Comparison of ENCODE assay signal across 14 cellular contexts in genomic region chr5:181198905-181199519, GRCh38. TPM values are rescaled to one million over a fixed set of nuclear protein-coding genes. Genes with fewer than 3 reads are reported as not detected.
DNase-seq lines count a peak whose midpoint lies in the region; ATAC-seq and TF ChIP-seq lines count a peak whose summit lies in the region.
"Had no signal": no experiment of that assay in that cellular context is flagged by ENCODE, and none has a peak within 500 bp of the region (broad histone marks: within the 10 kb centered on the region; RNA-seq: fewer than 3 reads in every experiment).

No MANE protein-coding gene starts in this region.

- H2AFZ ChIP-seq in GM23338, result no peak overlapping the region
- no peak overlapping the region for H2AFZ ChIP-seq in osteoblast (ENCODE audit: low read length)

- peaks cover 45% of the 10 kb centered on the region for H3K4me1 Mint-ChIP-seq in GM23338

- H3K36me3 ChIP-seq in GM23338 (ENCODE audit: insufficient read depth) (no peaks in the 10 kb centered on the region), osteoblast (ENCODE audit: insufficient read depth, low read length) (no peaks in the 10 kb centered on the region)
- H3K36me3 ChIP-seq: Peyer's patch had no signal

- peak; percentile 58 for DNase-seq in GM23338 (ENCODE audit: low spot score)
- peak; percentile 75 for DNase-seq in osteoblast (ENCODE audit: insufficient read length, low spot score, missing footprints)
- DNase-seq in AG08396 (ENCODE audit: low spot score), result no peak
- DNase-seq in SK-N-DZ (ENCODE audit: low spot score), result no peak
- no peak for DNase-seq in NCI-H748 (lab: John Stamatoyannopoulos, UW; ENCODE audit: unreplicated experiment)
- DNase-seq: activated naive CD4-positive, alpha-beta T cell treated with anti-CD3 and anti-CD28 coated beads, Interleukin-2, amount 10 ng/mL, durations not matched to agents 7 days and 5 days; DMS 273 treated with DMSO at 0.1 percent for 48 hours; effector memory CD8-positive, alpha-beta T cell; HCEC 1CT; NCI-H1092 treated with DMSO at 0.1 percent for 48 hours; Peyer's patch had no signal

- peaks cover 59% of the 10 kb centered on the region for H3K27me3 Mint-ChIP-seq in GM23338 (ENCODE audit: insufficient read depth, low read depth, poor library complexity)
- H3K27me3 Mint-ChIP-seq: effector memory CD8-positive, alpha-beta T cell had no signal

- H3K27ac ChIP-seq in GM23338 (ENCODE audit: low read depth), result no peak overlapping the region
- H3K27ac ChIP-seq in osteoblast (ENCODE audit: low read depth, low read length), result no peak overlapping the region

- H3K9me3 Mint-ChIP-seq in GM23338, result no peaks in the 10 kb centered on the region; the same call in 2 of the 3 replicates
- H3K9me3 Mint-ChIP-seq: activated naive CD4-positive, alpha-beta T cell treated with anti-CD3 and anti-CD28 coated beads, Interleukin-2, amount 10 ng/mL, durations not matched to agents 7 days and 5 days; effector memory CD8-positive, alpha-beta T cell had no signal

- no peaks in the 10 kb centered on the region for H3K9me3 ChIP-seq in osteoblast (ENCODE audit: low read depth, low read length)
- H3K9me3 ChIP-seq: Peyer's patch had no signal

- H3K4me1 ChIP-seq in GM23338 (ENCODE audit: insufficient read depth) (peaks cover 43% of the 10 kb centered on the region), osteoblast (ENCODE audit: insufficient read depth, low read length) (no peaks in the 10 kb centered on the region)

- peak overlapping the region; percentile 22; the same call in 1 of the 3 replicates for H3K4me3 Mint-ChIP-seq in GM23338
- H3K4me3 Mint-ChIP-seq: activated naive CD4-positive, alpha-beta T cell treated with anti-CD3 and anti-CD28 coated beads, Interleukin-2, amount 10 ng/mL, durations not matched to agents 7 days and 5 days; effector memory CD8-positive, alpha-beta T cell had no signal

- no peak overlapping the region for H3K27ac Mint-ChIP-seq in GM23338
- H3K27ac Mint-ChIP-seq: activated naive CD4-positive, alpha-beta T cell treated with anti-CD3 and anti-CD28 coated beads, Interleukin-2, amount 10 ng/mL, durations not matched to agents 7 days and 5 days; effector memory CD8-positive, alpha-beta T cell had no signal

- TF ChIP-seq CTCF in GM23338 (conservative IDR thresholded peaks at IDR 0.05; ENCODE audit: low read depth in 2 of 2) (no peak), osteoblast (IDR thresholded peaks at IDR 0.05; ENCODE audit: extremely low read depth, low read depth, low read length) (no peak)

- peak overlapping the region; percentile 65; the same call in 1 of the 2 replicates for H3K4me2 ChIP-seq in GM23338
- no peak overlapping the region for H3K4me2 ChIP-seq in osteoblast (ENCODE audit: insufficient read depth, low read length)

- H4K20me1 ChIP-seq in GM23338 (replicated peaks; ENCODE audit: insufficient read depth), result no peaks in the 10 kb centered on the region; the same call in 1 of the 2 replicates
- H4K20me1 ChIP-seq in osteoblast (ENCODE audit: insufficient read depth, low read length), result no peaks in the 10 kb centered on the region

- H3K36me3 Mint-ChIP-seq in GM23338 (ENCODE audit: low read depth), result no peaks in the 10 kb centered on the region
- H3K36me3 Mint-ChIP-seq: activated naive CD4-positive, alpha-beta T cell treated with anti-CD3 and anti-CD28 coated beads, Interleukin-2, amount 10 ng/mL, durations not matched to agents 7 days and 5 days had no signal

- no peaks in the 10 kb centered on the region for H3K9me2 ChIP-seq in GM23338 (ENCODE audit: insufficient read depth)

- ATAC-seq in GM18870 (IDR thresholded peaks at IDR 0.05; ENCODE audit: unreplicated experiment) (peak; percentile 76), GM23338 (peak; percentile 60), HG03439 (IDR thresholded peaks at IDR 0.05; ENCODE audit: unreplicated experiment) (peak; percentile 75), SK-N-SH treated with all-trans-retinoic acid at 6 μM for 48 hours (no peak)
- ATAC-seq: effector memory CD8-positive, alpha-beta T cell had no signal

- H3F3A ChIP-seq in GM23338 (replicated peaks; ENCODE audit: low read depth), result peaks cover 10% of the 10 kb centered on the region

- H3K79me2 ChIP-seq in GM23338 (replicated peaks; ENCODE audit: insufficient read depth) (no peaks in the 10 kb centered on the region), osteoblast (ENCODE audit: insufficient read depth, low read length) (no peaks in the 10 kb centered on the region)

- H3K4me3 ChIP-seq in GM23338, result no peak overlapping the region
- no peak overlapping the region for H3K4me3 ChIP-seq in osteoblast (ENCODE audit: insufficient read depth, low read length)
- H3K4me3 ChIP-seq: Peyer's patch had no signal

- H3K27me3 ChIP-seq in GM23338 (ENCODE audit: insufficient read depth) (peaks cover 83% of the 10 kb centered on the region), osteoblast (ENCODE audit: insufficient read depth, low read length) (peaks cover 1% of the 10 kb centered on the region)
- H3K27me3 ChIP-seq: Peyer's patch had no signal

TF ChIP-seq in GM23338, 12 proteins besides CTCF, POLR2A, EP300 and RAD21 (continues in another document):
- TF ChIP-seq REST (IDR thresholded peaks at IDR 0.05; ENCODE audit: unreplicated experiment), result no peak

TF ChIP-seq in SK-N-SH treated with all-trans-retinoic acid at 6 μM for 48 hours, 23 proteins besides CTCF, POLR2A, EP300 and RAD21 (continues in another document):
- TF ChIP-seq CSRNP3 (CRISPR knock-in tag; IDR thresholded peaks at IDR 0.05) (no peak), TOX (CRISPR knock-in tag; IDR thresholded peaks at IDR 0.05; ENCODE audit: borderline replicate concordance) (no peak), ARNTL (CRISPR knock-in tag; IDR thresholded peaks at IDR 0.05; ENCODE audit: borderline replicate concordance, low read depth) (no peak), PPARA (CRISPR knock-in tag; IDR thresholded peaks at IDR 0.05; ENCODE audit: borderline replicate concordance) (no peak), ZNF8 (CRISPR knock-in tag; IDR thresholded peaks at IDR 0.05) (no peak), BACH2 (CRISPR knock-in tag; IDR thresholded peaks at IDR 0.05; ENCODE audit: borderline replicate concordance) (no peak), POU6F1 (CRISPR knock-in tag; IDR thresholded peaks at IDR 0.05; ENCODE audit: borderline replicate concordance, low read depth) (no peak), TCF4 (CRISPR knock-in tag; IDR thresholded peaks at IDR 0.05; ENCODE audit: borderline replicate concordance) (no peak), CSDC2 (CRISPR knock-in tag; IDR thresholded peaks at IDR 0.05) (no peak)

RNA-seq across cellular contexts. Expression of gene TRIM7, which starts 6.0 kb away (rescaled TPM):
- total RNA-seq in GM23338 (2014; rRNA removed; shearing (Covaris generic)), result 0.56 and 0.66 TPM in 2 replicates
- polyA plus RNA-seq in GM23338 (2016; fragmentation: Nextera tagmentation; extraction: Ambion mirVana), result 0.37 and 0.53 TPM in 2 replicates
- 0.29 and 0.72 TPM in 2 replicates for total RNA-seq in osteoblast
- 0.17 and 1.8 TPM in 2 replicates for polyA plus RNA-seq in SK-N-DZ (2014; cell fraction: cytosol; rRNA removed)
- 2.4 and 4.4 TPM in 2 replicates for polyA plus RNA-seq in SK-N-DZ (2014; cell fraction: nucleus; rRNA removed)

RNA-seq across cellular contexts. Expression of gene TRIM41, which starts 24.1 kb away (rescaled TPM):
- total RNA-seq in GM23338 (2014; rRNA removed; shearing (Covaris generic)), result 8.7 and 9.7 TPM in 2 replicates
- 6.2 and 7.3 TPM in 2 replicates for polyA plus RNA-seq in GM23338 (2016; fragmentation: Nextera tagmentation; extraction: Ambion mirVana)
- 12.4 and 15.9 TPM in 2 replicates for total RNA-seq in osteoblast
- 12.7 and 19.2 TPM in 2 replicates for polyA plus RNA-seq in SK-N-DZ (2014; cell fraction: cytosol; rRNA removed)
- polyA plus RNA-seq in SK-N-DZ (2014; cell fraction: nucleus; rRNA removed), result 56.8 and 82.1 TPM in 2 replicates

RNA-seq across cellular contexts. Expression of gene RACK1, which starts 44.7 kb away (rescaled TPM):
- 4,589 and 4,798 TPM in 2 replicates for total RNA-seq in GM23338 (2014; rRNA removed; shearing (Covaris generic))
- polyA plus RNA-seq in GM23338 (2016; fragmentation: Nextera tagmentation; extraction: Ambion mirVana), result 2,372 and 2,567 TPM in 2 replicates
- total RNA-seq in osteoblast, result 3,800 and 4,007 TPM in 2 replicates
- polyA plus RNA-seq in SK-N-DZ (2014; cell fraction: cytosol; rRNA removed), result 4,590 and 4,863 TPM in 2 replicates
- 2,745 and 2,800 TPM in 2 replicates for polyA plus RNA-seq in SK-N-DZ (2014; cell fraction: nucleus; rRNA removed)

RNA-seq across cellular contexts. Expression of gene OR2V2, which starts 51.6 kb away (rescaled TPM):
- total RNA-seq in GM23338 (2014; rRNA removed; shearing (Covaris generic)), result not detected in 2 replicates
- polyA plus RNA-seq in GM23338 (2016; fragmentation: Nextera tagmentation; extraction: Ambion mirVana), result not detected in 2 replicates
- not detected in 2 replicates for total RNA-seq in osteoblast
- polyA plus RNA-seq in SK-N-DZ (2014; cell fraction: cytosol; rRNA removed), result not detected in 2 replicates
- not detected in 2 replicates for polyA plus RNA-seq in SK-N-DZ (2014; cell fraction: nucleus; rRNA removed)
- total RNA-seq: Peyer's patch had no signal

Comparison
In these comparisons a context has a peak if more than half of its experiments do, and no peak if none do; other contexts are left out.
1. DNase-seq: peak in GM23338 (single experiment) and osteoblast (single experiment); none in AG08396 (single experiment), SK-N-DZ (single experiment) and NCI-H748 (single experiment).